ENCODE assay signal across 11 cellular contexts in genomic region chr7:50166997-50167961, GRCh38.
DNase-seq lines count a peak whose midpoint lies in the region; ATAC-seq lines count a peak whose summit lies in the region.
"Had no signal": no experiment of that assay in that cellular context is flagged by ENCODE, and none has a peak within 500 bp of the region (broad histone marks: within the 10 kb centered on the region; RNA-seq: fewer than 3 reads in every experiment).

No MANE protein-coding gene starts in this region.

- no peaks in the 10 kb centered on the region for H3K9me3 Mint-ChIP-seq in activated naive CD4-positive, alpha-beta T cell treated with anti-CD3 and anti-CD28 coated beads for 36 hours
- no peaks in the 10 kb centered on the region for H3K9me3 Mint-ChIP-seq in activated CD8-positive, alpha-beta T cell treated with anti-CD3 and anti-CD28 coated beads, Interleukin-2, amount 10 ng/mL, durations not matched to agents 7 days and 5 days (ENCODE audit: insufficient read depth)

- H3K4me3 ChIP-seq in aorta (ENCODE audit: low read length in 2 of 2), result no peak overlapping the region
- H3K4me3 ChIP-seq in HAP-1, result no peak overlapping the region
- H3K4me3 ChIP-seq: ovary, uterus had no signal

- no peak overlapping the region for H3K27ac ChIP-seq in aorta (ENCODE audit: low read depth in 1 of 2, low read length in 2 of 2)
- H3K27ac ChIP-seq: ovary, uterus had no signal

- peak; percentile 60 for DNase-seq in activated naive CD4-positive, alpha-beta T cell treated with anti-CD3 and anti-CD28 coated beads for 36 hours
- DNase-seq in activated naive CD4-positive, alpha-beta T cell (lab: John Stamatoyannopoulos, UW), result no peak
- DNase-seq in activated CD8-positive, alpha-beta T cell treated with anti-CD3 and anti-CD28 coated beads, Interleukin-2, amount 10 ng/mL, durations not matched to agents 7 days and 5 days, result peak; percentile 46
- DNase-seq in aorta (no peak), NOMO-1 treated with DMSO at 0.1 percent for 48 hours (lab: John Stamatoyannopoulos, UW; ENCODE audit: unreplicated experiment) (no peak), amniotic stem cell (lab: John Stamatoyannopoulos, UW) (no peak), HAP-1 (ENCODE audit: low spot score in 2 of 2) (no peak)
- DNase-seq: ovary, RPMI8226, uterus had no signal

- H3K36me3 Mint-ChIP-seq in activated naive CD4-positive, alpha-beta T cell treated with anti-CD3 and anti-CD28 coated beads for 36 hours (ENCODE audit: low read depth), result no peaks in the 10 kb centered on the region
- H3K36me3 Mint-ChIP-seq in activated CD8-positive, alpha-beta T cell treated with anti-CD3 and anti-CD28 coated beads, Interleukin-2, amount 10 ng/mL, durations not matched to agents 7 days and 5 days (ENCODE audit: low read depth), result no peaks in the 10 kb centered on the region

- CTCF ChIA-PET in activated naive CD4-positive, alpha-beta T cell treated with anti-CD3 and anti-CD28 coated beads for 36 hours (lab: Charles Lee), result interaction anchor here (1.3 to 1.5 kb wide), 3 partner anchors 19 to 75 kb away, joined by 3 to 4 read pairs (median 3); no protein-coding TSS in a partner anchor
- CTCF ChIA-PET in activated CD8-positive, alpha-beta T cell treated with anti-CD3 and anti-CD28 coated beads, Interleukin-2, amount 10 ng/mL, durations not matched to agents 7 days and 5 days (lab: Charles Lee), result interaction anchor here (1.0 to 1.9 kb wide), 5 partner anchors 9 to 251 kb away, joined by 3 to 7 read pairs (median 4); no protein-coding TSS in a partner anchor

- H3K4me3 Mint-ChIP-seq in activated naive CD4-positive, alpha-beta T cell treated with anti-CD3 and anti-CD28 coated beads for 36 hours, result no peak overlapping the region
- no peak overlapping the region for H3K4me3 Mint-ChIP-seq in activated CD8-positive, alpha-beta T cell treated with anti-CD3 and anti-CD28 coated beads, Interleukin-2, amount 10 ng/mL, durations not matched to agents 7 days and 5 days

- peak overlapping the region; percentile 52 for H3K27ac Mint-ChIP-seq in activated naive CD4-positive, alpha-beta T cell treated with anti-CD3 and anti-CD28 coated beads for 36 hours
- peak overlapping the region; percentile 87 for H3K27ac Mint-ChIP-seq in activated CD8-positive, alpha-beta T cell treated with anti-CD3 and anti-CD28 coated beads, Interleukin-2, amount 10 ng/mL, durations not matched to agents 7 days and 5 days

- intact Hi-C loops in activated naive CD4-positive, alpha-beta T cell treated with anti-CD3 and anti-CD28 coated beads for 36 hours (cut with micrococcal nuclease), result no loop called here
- intact Hi-C loops in aorta (cut with DNase I), result no loop called here

- WGBS in aorta, 2 donors, result 62 to 63% methylated on average over 13 of the region's 13 CpGs

- H3K36me3 ChIP-seq in aorta (ENCODE audit: control insufficient read depth in 1 of 2, insufficient read depth in 2 of 2, low read length in 1 of 2) (no peaks in the 10 kb centered on the region), HAP-1 (replicated peaks) (no peaks in the 10 kb centered on the region)
- H3K36me3 ChIP-seq: ovary, uterus had no signal

- H3K27me3 Mint-ChIP-seq in activated naive CD4-positive, alpha-beta T cell treated with anti-CD3 and anti-CD28 coated beads for 36 hours (ENCODE audit: low read depth), result no peaks in the 10 kb centered on the region
- peaks cover 2% of the 10 kb centered on the region for H3K27me3 Mint-ChIP-seq in activated CD8-positive, alpha-beta T cell treated with anti-CD3 and anti-CD28 coated beads, Interleukin-2, amount 10 ng/mL, durations not matched to agents 7 days and 5 days (ENCODE audit: low read depth)

- H3K4me1 Mint-ChIP-seq in activated naive CD4-positive, alpha-beta T cell treated with anti-CD3 and anti-CD28 coated beads for 36 hours (ENCODE audit: low read depth), result peaks cover 40% of the 10 kb centered on the region
- peaks cover 53% of the 10 kb centered on the region for H3K4me1 Mint-ChIP-seq in activated CD8-positive, alpha-beta T cell treated with anti-CD3 and anti-CD28 coated beads, Interleukin-2, amount 10 ng/mL, durations not matched to agents 7 days and 5 days (ENCODE audit: low read depth)

- H3K4me1 ChIP-seq in aorta (ENCODE audit: control insufficient read depth in 1 of 2, insufficient read depth in 2 of 2, low read length in 2 of 2) (no peaks in the 10 kb centered on the region), HAP-1 (no peaks in the 10 kb centered on the region)
- H3K4me1 ChIP-seq: uterus had no signal

- in situ Hi-C loops in HAP-1 (cut with MboI; ENCODE audit: low sequenced_read_pairs), result no loop called here

- H3K9me3 ChIP-seq in aorta (ENCODE audit: control insufficient read depth, low read length), result no peaks in the 10 kb centered on the region
- H3K9me3 ChIP-seq in HAP-1, result no peaks in the 10 kb centered on the region
- H3K9me3 ChIP-seq: ovary, uterus had no signal

- POLR2A ChIA-PET in activated CD8-positive, alpha-beta T cell treated with anti-CD3 and anti-CD28 coated beads, Interleukin-2, amount 10 ng/mL, durations not matched to agents 7 days and 5 days (lab: Charles Lee), result interaction anchor here (0.7 kb wide), 1 partner anchor 11 kb away, joined by 5 read pairs; no protein-coding TSS in a partner anchor

- H3K27me3 ChIP-seq in aorta (ENCODE audit: control insufficient read depth in 1 of 2, insufficient read depth in 2 of 2, low read length in 1 of 2), result no peaks in the 10 kb centered on the region
- H3K27me3 ChIP-seq in HAP-1 (ENCODE audit: low read depth), result no peaks in the 10 kb centered on the region
- H3K27me3 ChIP-seq: ovary, uterus had no signal

- peak; percentile 49 for ATAC-seq in HG03103 (IDR thresholded peaks at IDR 0.05; ENCODE audit: low read depth, unreplicated experiment)
- peak; percentile 52 for ATAC-seq in activated CD8-positive, alpha-beta T cell treated with anti-CD3 and anti-CD28 coated beads, Interleukin-2, amount 10 ng/mL, durations not matched to agents 7 days and 5 days
- ATAC-seq in aorta (ENCODE audit: low FRiP score), result peak; percentile 16

Comparison
In these comparisons a context has a peak if more than half of its experiments do, and no peak if none do; other contexts are left out.
1. DNase-seq: peak in activated naive CD4-positive, alpha-beta T cell treated with anti-CD3 and anti-CD28 coated beads for 36 hours (single experiment) and activated CD8-positive, alpha-beta T cell treated with anti-CD3 and anti-CD28 coated beads, Interleukin-2, amount 10 ng/mL, durations not matched to agents 7 days and 5 days (single experiment); none in activated naive CD4-positive, alpha-beta T cell (0 of 4), aorta (0 of 2), NOMO-1 treated with DMSO at 0.1 percent for 48 hours (single experiment), amniotic stem cell (single experiment) and HAP-1 (0 of 2).
2. Peak in every context shown above with its lines, with median percentiles within 50 percentile points of each other: ATAC-seq.